28 cellular contexts compared by ENCODE assay signal in genomic region chr9:114166103-114166470, GRCh38.
"Had no signal": no experiment of that assay in that cellular context is flagged by ENCODE, and none has a peak within 500 bp of the region (broad histone marks: within the 10 kb centered on the region; RNA-seq: fewer than 3 reads in every experiment).

No MANE protein-coding gene starts in this region.

- H3K9ac ChIP-seq: neural progenitor cell, parathyroid adenoma had no signal

- DNase-seq: occipital lobe; psoas muscle; stimulated activated CD4-positive, alpha-beta T cell treated with anti-CD3 and anti-CD28 coated beads, Interleukin-12 subunit alpha, Interleukin-12 subunit beta, amount 100 ng/mL, for 4 hours; stimulated activated CD4-positive, alpha-beta T cell treated with anti-CD3 and anti-CD28 coated beads, Interleukin-1b, Interleukin-23, amount 100 ng/mL, for 48 hours; stimulated activated CD4-positive, alpha-beta T cell treated with anti-CD3 and anti-CD28 coated beads, Interleukin-4, amount 100 ng/mL, for 1 hour; stimulated activated CD4-positive, alpha-beta T cell treated with anti-CD3 and anti-CD28 coated beads, Interleukin-4, amount 100 ng/mL, for 4 hours; stimulated activated CD8-positive, alpha-beta memory T cell treated with anti-CD3 and anti-CD28 coated beads, Interleukin-4, amount 100 ng/mL, for 48 hours; stimulated activated naive CD4-positive, alpha-beta T cell; stimulated activated naive CD8-positive, alpha-beta T cell treated with anti-CD3 and anti-CD28 coated beads, Interleukin-15, amount 100 ng/mL, for 72 hours; stimulated activated naive CD8-positive, alpha-beta T cell treated with anti-CD3 and anti-CD28 coated beads, Interleukin-15, Interleukin-2, amounts not matched to agents 100 U/mL and 50 U/mL, for 24 hours; substantia nigra; testis; tibial artery; transverse colon; upper lobe of right lung; uterus had no signal

- H3K4me1 ChIP-seq: parathyroid adenoma had no signal

- H3K27me3 ChIP-seq: neural progenitor cell, ovary, suprapubic skin, testis, tibial artery, upper lobe of right lung, uterus had no signal

- ATAC-seq: naive thymus-derived CD8-positive, alpha-beta T cell; psoas muscle; stimulated activated memory B cell treated with anti-CD40 and anti-IgM and Interleukin-4, amounts not matched to agents 10 μg/mL and 1 μg/mL and 100 μg/mL, for 72 hours; stimulated activated naive CD8-positive, alpha-beta T cell treated with anti-CD3 and anti-CD28 coated beads, Interleukin-15, amount 100 ng/mL, for 72 hours; stimulated activated naive CD8-positive, alpha-beta T cell treated with anti-CD3 and anti-CD28 coated beads, Interleukin-15, Interleukin-2, amounts not matched to agents 100 U/mL and 50 U/mL, for 24 hours; upper lobe of right lung had no signal

- H3K4me3 Mint-ChIP-seq: naive thymus-derived CD8-positive, alpha-beta T cell; nephron; neural progenitor cell; stimulated activated memory B cell treated with anti-CD40 and anti-IgM and Interleukin-4, amounts not matched to agents 10 μg/mL and 1 μg/mL and 100 μg/mL, for 72 hours; stimulated activated naive CD8-positive, alpha-beta T cell treated with anti-CD3 and anti-CD28 coated beads, Interleukin-15, amount 100 ng/mL, for 72 hours; type B pancreatic cell had no signal

- H3K27ac Mint-ChIP-seq: naive thymus-derived CD8-positive, alpha-beta T cell; nephron; neural progenitor cell; progenitor cell of endocrine pancreas; stimulated activated memory B cell treated with anti-CD40 and anti-IgM and Interleukin-4, amounts not matched to agents 10 μg/mL and 1 μg/mL and 100 μg/mL, for 72 hours; stimulated activated naive CD8-positive, alpha-beta T cell treated with anti-CD3 and anti-CD28 coated beads, Interleukin-15, amount 100 ng/mL, for 72 hours; type B pancreatic cell had no signal

- H3K36me3 ChIP-seq: neural progenitor cell, ovary, spleen, transverse colon, upper lobe of right lung, uterus had no signal

- H2AFZ ChIP-seq: neural progenitor cell, parathyroid adenoma had no signal

- H3K36me3 Mint-ChIP-seq: naive thymus-derived CD8-positive, alpha-beta T cell; stimulated activated memory B cell treated with anti-CD40 and anti-IgM and Interleukin-4, amounts not matched to agents 10 μg/mL and 1 μg/mL and 100 μg/mL, for 72 hours had no signal

- H3K4me3 ChIP-seq: neural progenitor cell, ovary, psoas muscle, skin epidermis, smooth muscle cell, spleen, suprapubic skin, testis, tibial artery, transverse colon, upper lobe of right lung, uterus had no signal

- H3K9me3 Mint-ChIP-seq: naive thymus-derived CD8-positive, alpha-beta T cell; nephron; neural progenitor cell; stimulated activated memory B cell treated with anti-CD40 and anti-IgM and Interleukin-4, amounts not matched to agents 10 μg/mL and 1 μg/mL and 100 μg/mL, for 72 hours; stimulated activated naive CD8-positive, alpha-beta T cell treated with anti-CD3 and anti-CD28 coated beads, Interleukin-15, amount 100 ng/mL, for 72 hours; type B pancreatic cell had no signal

- H3K27ac ChIP-seq: neural progenitor cell, ovary, parathyroid adenoma, psoas muscle, skin epidermis, spleen, suprapubic skin, testis, transverse colon, upper lobe of right lung, uterus had no signal

- H3K4me2 ChIP-seq: neural progenitor cell, smooth muscle cell had no signal

- H3K4me1 Mint-ChIP-seq: naive thymus-derived CD8-positive, alpha-beta T cell; stimulated activated memory B cell treated with anti-CD40 and anti-IgM and Interleukin-4, amounts not matched to agents 10 μg/mL and 1 μg/mL and 100 μg/mL, for 72 hours; stimulated activated naive CD8-positive, alpha-beta T cell treated with anti-CD3 and anti-CD28 coated beads, Interleukin-15, amount 100 ng/mL, for 72 hours had no signal

- H3K27me3 Mint-ChIP-seq: progenitor cell of endocrine pancreas; stimulated activated naive CD8-positive, alpha-beta T cell treated with anti-CD3 and anti-CD28 coated beads, Interleukin-15, amount 100 ng/mL, for 72 hours; type B pancreatic cell had no signal

- H3K9me3 ChIP-seq: ovary, psoas muscle, spleen, suprapubic skin, testis, tibial artery, transverse colon, upper lobe of right lung, uterus had no signal

- H3K79me2 ChIP-seq: parathyroid adenoma had no signal
